ENCODE assay signal across 18 cellular contexts in the genomic region with DNA sequence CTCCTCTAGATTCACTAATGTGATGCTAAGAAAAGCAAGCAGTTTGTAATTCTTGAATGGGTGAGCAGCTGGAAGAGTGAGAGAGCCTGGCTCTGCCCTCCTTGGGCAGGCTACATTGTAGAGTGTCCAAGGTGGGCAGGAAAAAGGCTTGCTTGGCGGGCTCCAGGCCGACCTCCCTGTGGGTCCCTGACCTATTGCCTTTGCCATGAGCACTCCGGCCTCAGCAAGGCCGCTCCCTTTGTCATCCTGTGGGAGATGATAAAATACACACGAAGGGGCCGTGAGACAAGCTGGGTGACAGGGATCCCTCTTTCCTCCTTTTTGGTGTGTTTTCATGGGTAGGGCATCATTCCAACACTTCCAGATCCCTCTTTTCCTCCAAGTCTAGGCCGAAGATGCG. TPM values are rescaled to one million over a fixed set of nuclear protein-coding genes. Genes with fewer than 3 reads are reported as not detected.
DNase-seq lines count a peak whose midpoint lies in the region; ATAC-seq and TF ChIP-seq lines count a peak whose summit lies in the region.
"Had no signal": no experiment of that assay in that cellular context is flagged by ENCODE, and none has a peak within 500 bp of the region (broad histone marks: within the 10 kb centered on the region; RNA-seq: fewer than 3 reads in every experiment).

No MANE protein-coding gene starts in this region.

- H3K9me3 Mint-ChIP-seq in nephron (no peaks in the 10 kb centered on the region), type B pancreatic cell (no peaks in the 10 kb centered on the region)
- H3K9me3 Mint-ChIP-seq: CD4-positive, alpha-beta memory T cell; IgD-negative memory B cell had no signal

- WGBS in smooth muscle cell (ENCODE audit: low lambda C conversion rate), result 81% methylated on average over 8 of the region's 8 CpGs
- WGBS in psoas muscle, 3 donors, result 87 to 98% (median 91%) methylated on average over 8 of the region's 8 CpGs

- H3K9me3 ChIP-seq in BLaER1, result no peaks in the 10 kb centered on the region
- H3K9me3 ChIP-seq in BLaER1 treated with 17β-estradiol and CSF1 and Interleukin-3, amounts not matched to agents 10 nM and 100 nM (replicated peaks in 1 of 11), result no peaks in the 10 kb centered on the region
- H3K9me3 ChIP-seq in smooth muscle cell (replicated peaks; ENCODE audit: low read depth), result no peaks in the 10 kb centered on the region
- no peaks in the 10 kb centered on the region for H3K9me3 ChIP-seq in psoas muscle
- H3K9me3 ChIP-seq: BE2C had no signal

- peaks cover 85% of the 10 kb centered on the region for H3K4me1 Mint-ChIP-seq in nephron
- H3K4me1 Mint-ChIP-seq in type B pancreatic cell (ENCODE audit: unreplicated experiment), result peaks cover 33% of the 10 kb centered on the region
- H3K4me1 Mint-ChIP-seq: CD14-positive monocyte; CD4-positive, alpha-beta memory T cell had no signal

- H3K27me3 ChIP-seq in BLaER1 (no peaks in the 10 kb centered on the region), smooth muscle cell (ENCODE audit: low read depth) (no peaks in the 10 kb centered on the region), psoas muscle (ENCODE audit: insufficient read depth in 3 of 3, low read length in 2 of 3) (no peaks in the 10 kb centered on the region)
- H3K27me3 ChIP-seq in BLaER1 treated with 17β-estradiol and CSF1 and Interleukin-3, amounts not matched to agents 10 nM and 100 nM, result peaks cover 0 to 44% (median 0%) of the 10 kb centered on the region in 11 experiments; a peak in 7 of 22 replicates
- H3K27me3 ChIP-seq: BE2C had no signal

- H3K27ac Mint-ChIP-seq in nephron, result peak overlapping the region in 2 of 3 experiments; percentile 30 to 95
- H3K27ac Mint-ChIP-seq in type B pancreatic cell, result no peak overlapping the region
- H3K27ac Mint-ChIP-seq: CD14-positive monocyte; CD4-positive, alpha-beta memory T cell; IgD-negative memory B cell had no signal

- no peaks in the 10 kb centered on the region for H3K36me3 ChIP-seq in BLaER1
- H3K36me3 ChIP-seq in BLaER1 treated with 17β-estradiol and CSF1 and Interleukin-3, amounts not matched to agents 10 nM and 100 nM, result no peaks in the 10 kb centered on the region
- H3K36me3 ChIP-seq in smooth muscle cell (ENCODE audit: low read depth), result peaks cover 3% of the 10 kb centered on the region
- H3K36me3 ChIP-seq in psoas muscle (ENCODE audit: insufficient read depth in 1 of 2, low read depth in 1 of 2), result peaks cover 0 to 2% of the 10 kb centered on the region in 2 donors
- H3K36me3 ChIP-seq: BE2C had no signal

- no peak for DNase-seq in smooth muscle cell (lab: John Stamatoyannopoulos, UW; ENCODE audit: unreplicated experiment)
- DNase-seq in psoas muscle, result no peak
- DNase-seq in type B pancreatic cell (ENCODE audit: extremely low spot score, unreplicated experiment), result no peak
- DNase-seq: ACHN; BE2C; CD4-positive, alpha-beta memory T cell; DMS153; DMS79 treated with DMSO at 0.1 percent for 48 hours; GF-D8; GOT3; H7 had no signal

- no peak overlapping the region for H3K4me3 ChIP-seq in BLaER1
- no peak overlapping the region for H3K4me3 ChIP-seq in BLaER1 treated with 17β-estradiol and CSF1 and Interleukin-3, amounts not matched to agents 10 nM and 100 nM
- no peak overlapping the region for H3K4me3 ChIP-seq in smooth muscle cell
- no peak overlapping the region for H3K4me3 ChIP-seq in psoas muscle

- H3K4me3 Mint-ChIP-seq in nephron (no peak overlapping the region), type B pancreatic cell (no peak overlapping the region)
- H3K4me3 Mint-ChIP-seq: CD14-positive monocyte; CD4-positive, alpha-beta memory T cell; IgD-negative memory B cell had no signal

- intact Hi-C loops in psoas muscle (cut with DNase I), result no loop called here

- no peak overlapping the region for H3K9ac ChIP-seq in BLaER1
- no peak overlapping the region for H3K9ac ChIP-seq in BLaER1 treated with 17β-estradiol and CSF1 and Interleukin-3, amounts not matched to agents 10 nM and 100 nM
- no peak overlapping the region for H3K9ac ChIP-seq in smooth muscle cell (ENCODE audit: low read depth)

- no peak overlapping the region for H2AFZ ChIP-seq in smooth muscle cell (ENCODE audit: low read depth)

- peaks cover 4% of the 10 kb centered on the region for H3K36me3 Mint-ChIP-seq in nephron (ENCODE audit: low read depth)
- H3K36me3 Mint-ChIP-seq in type B pancreatic cell, result no peaks in the 10 kb centered on the region
- H3K36me3 Mint-ChIP-seq: CD14-positive monocyte; CD4-positive, alpha-beta memory T cell; IgD-negative memory B cell had no signal

- no peak for ATAC-seq in psoas muscle
- ATAC-seq: HCT116, HepG2 had no signal

- peaks cover 90% of the 10 kb centered on the region for H3F3A ChIP-seq in smooth muscle cell (ENCODE audit: low read depth)

- TF ChIP-seq CTCF in nephron (IDR thresholded peaks at IDR 0.05; ENCODE audit: unreplicated experiment in 3 of 3) (no peak), smooth muscle cell (IDR thresholded peaks at IDR 0.05; ENCODE audit: borderline replicate concordance, insufficient read depth, poor library complexity, severe bottlenecking) (no peak), psoas muscle (IDR thresholded peaks at IDR 0.05) (no peak), type B pancreatic cell (conservative IDR thresholded peaks at IDR 0.05) (no peak)

- H3K4me2 ChIP-seq in BLaER1 (peak overlapping the region; percentile 83), smooth muscle cell (no peak overlapping the region)
- H3K4me2 ChIP-seq in BLaER1 treated with 17β-estradiol and CSF1 and Interleukin-3, amounts not matched to agents 10 nM and 100 nM, result peak overlapping the region in 10 of 11 experiments; percentile 33 to 93 (median 76); a peak in 18 of 22 replicates

- H3K27ac ChIP-seq in BLaER1, result no peak overlapping the region
- no peak overlapping the region for H3K27ac ChIP-seq in BLaER1 treated with 17β-estradiol and CSF1 and Interleukin-3, amounts not matched to agents 10 nM and 100 nM
- H3K27ac ChIP-seq in smooth muscle cell (ENCODE audit: low read depth), result peak overlapping the region; percentile 57
- H3K27ac ChIP-seq in psoas muscle, result no peak overlapping the region

- H3K4me1 ChIP-seq in BLaER1 (peaks cover 94% of the 10 kb centered on the region), smooth muscle cell (ENCODE audit: low read depth) (peaks cover 8% of the 10 kb centered on the region), psoas muscle (peaks cover 34% of the 10 kb centered on the region)
- H3K4me1 ChIP-seq in BLaER1 treated with 17β-estradiol and CSF1 and Interleukin-3, amounts not matched to agents 10 nM and 100 nM, result peaks cover 9 to 88% (median 64%) of the 10 kb centered on the region in 10 experiments; a peak in 19 of 20 replicates

- H4K20me1 ChIP-seq in BLaER1 (no peaks in the 10 kb centered on the region), smooth muscle cell (ENCODE audit: low read depth) (peaks cover 100% of the 10 kb centered on the region)
- peaks cover 0 to 14% (median 0%) of the 10 kb centered on the region in 11 experiments; a peak in 4 of 22 replicates for H4K20me1 ChIP-seq in BLaER1 treated with 17β-estradiol and CSF1 and Interleukin-3, amounts not matched to agents 10 nM and 100 nM

- no peaks in the 10 kb centered on the region for H3K27me3 Mint-ChIP-seq in nephron (ENCODE audit: low read depth)
- no peaks in the 10 kb centered on the region for H3K27me3 Mint-ChIP-seq in type B pancreatic cell

- peaks cover 99% of the 10 kb centered on the region for H3K79me2 ChIP-seq in smooth muscle cell (ENCODE audit: low read depth)

RNA-seq across cellular contexts. Expression of gene TIMP3, which starts 41.8 kb away (rescaled TPM):
- 3,114 and 3,210 TPM in 2 replicates for total RNA-seq in smooth muscle cell
- 3,050 and 3,942 TPM in 2 replicates for polyA plus RNA-seq in smooth muscle cell
- total RNA-seq in psoas muscle, result 100 to 1,000 TPM in 2 of 4 donors, 10 to 100 TPM in 2; 65.0 to 160 (median 92.5) TPM
- polyA plus RNA-seq in psoas muscle, result 10 to 100 TPM; 58.6 to 80.7 (median 65.0) TPM
- 38.3 and 45.9 TPM in 2 replicates for total RNA-seq in type B pancreatic cell (ENCODE audit: low replicate concordance)
- polyA plus RNA-seq: CD14-positive monocyte; CD4-positive, alpha-beta memory T cell; IgD-negative memory B cell had no signal

Comparison
In these comparisons a context has a peak if more than half of its experiments do, and no peak if none do; other contexts are left out.
1. RNA of gene TIMP3, which starts 41.8 kb away (total RNA-seq): 3,114 to 3,210 TPM in smooth muscle cell; 65.0 to 160 TPM in psoas muscle and 38.3 to 45.9 TPM in type B pancreatic cell; every median in the first group is over 10 times any median in the second.